8 cellular contexts compared by ENCODE assay signal in the genomic region with DNA sequence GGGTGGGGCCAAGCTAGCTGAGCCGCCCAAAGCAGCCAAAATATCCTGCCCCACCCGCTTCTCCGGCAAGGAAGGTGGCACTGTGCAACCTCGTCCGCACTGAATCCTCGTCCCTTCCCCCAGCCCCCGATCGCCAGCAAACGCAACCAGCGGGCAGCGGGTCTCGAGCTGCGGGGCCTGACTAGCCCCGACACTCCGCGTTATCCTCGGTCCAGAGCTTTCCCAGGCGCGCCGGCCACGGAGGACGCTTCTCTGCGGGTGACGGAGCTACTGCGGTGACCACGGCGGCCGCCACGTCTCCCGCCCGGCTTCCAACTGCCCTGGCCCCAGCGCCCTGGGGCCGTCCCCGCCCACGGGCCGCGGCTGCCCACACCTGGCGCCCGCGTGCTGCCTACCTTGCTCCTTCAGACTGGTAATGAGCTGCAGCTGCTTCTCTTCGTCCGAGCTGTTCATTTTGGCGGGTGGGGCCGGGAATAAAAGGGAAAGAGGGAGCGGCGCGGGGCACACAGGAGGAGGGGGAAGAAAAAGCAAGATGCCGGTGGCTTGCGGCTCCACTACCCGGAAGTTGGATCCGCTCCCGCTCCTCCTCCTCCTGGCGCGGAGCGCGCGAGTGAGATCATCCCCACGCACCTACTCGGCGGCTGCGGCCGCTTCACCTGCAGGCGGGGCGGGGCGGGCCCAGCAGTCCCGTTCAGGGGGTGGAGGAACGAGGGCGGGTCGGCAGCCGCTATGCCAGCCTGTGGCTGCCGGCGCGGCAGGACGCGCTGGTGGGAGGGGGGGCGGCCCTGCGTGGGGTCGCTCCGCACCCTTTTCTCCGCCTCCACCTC. TPM values are rescaled to one million over a fixed set of nuclear protein-coding genes. Genes with fewer than 3 reads are reported as not detected.
DNase-seq lines count a peak whose midpoint lies in the region; ATAC-seq and TF ChIP-seq lines count a peak whose summit lies in the region.

A gene with protein sequence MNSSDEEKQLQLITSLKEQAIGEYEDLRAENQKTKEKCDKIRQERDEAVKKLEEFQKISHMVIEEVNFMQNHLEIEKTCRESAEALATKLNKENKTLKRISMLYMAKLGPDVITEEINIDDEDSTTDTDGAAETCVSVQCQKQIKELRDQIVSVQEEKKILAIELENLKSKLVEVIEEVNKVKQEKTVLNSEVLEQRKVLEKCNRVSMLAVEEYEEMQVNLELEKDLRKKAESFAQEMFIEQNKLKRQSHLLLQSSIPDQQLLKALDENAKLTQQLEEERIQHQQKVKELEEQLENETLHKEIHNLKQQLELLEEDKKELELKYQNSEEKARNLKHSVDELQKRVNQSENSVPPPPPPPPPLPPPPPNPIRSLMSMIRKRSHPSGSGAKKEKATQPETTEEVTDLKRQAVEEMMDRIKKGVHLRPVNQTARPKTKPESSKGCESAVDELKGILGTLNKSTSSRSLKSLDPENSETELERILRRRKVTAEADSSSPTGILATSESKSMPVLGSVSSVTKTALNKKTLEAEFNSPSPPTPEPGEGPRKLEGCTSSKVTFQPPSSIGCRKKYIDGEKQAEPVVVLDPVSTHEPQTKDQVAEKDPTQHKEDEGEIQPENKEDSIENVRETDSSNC (minus strand): TSS at position 561 of the 827 bp plus-strand sequence. CDS start 108 bp downstream, at position 453.

- H3K27ac ChIP-seq in tibial artery = peak within 1 kb of the TSS; percentile 58 to 66

- peak; percentile 56 for DNase-seq in AG08395 (ENCODE audit: low spot score)
- peak; percentile 53 to 89 for DNase-seq in NCI-H526 (lab: John Stamatoyannopoulos, UW)
- peak; percentile 24 for DNase-seq in activated T-cell treated with anti-CD3 and anti-CD28 coated beads, Interleukin-2, amount 50 U/mL, for 1 hour
- DNase-seq in fibroblast of the aortic adventitia (ENCODE audit: low read depth) = peak; percentile 25
- DNase-seq in naive B cell = no peak
- DNase-seq in tibial artery = peak; percentile 49 to 81

- peak within 1 kb of the TSS in 7 of 8 donors; percentile 42 to 72 (median 65) for H3K4me3 Mint-ChIP-seq in naive B cell

- peaks cover 0 to 7% (median 3%) of the 10 kb centered on the region in 7 donors for H3K9me3 Mint-ChIP-seq in naive B cell

- peaks cover 0 to 13% (median 5%) of the 10 kb centered on the region in 4 donors for H3K4me1 ChIP-seq in tibial artery

- intact Hi-C loops in tibial artery (cut with DNase I; ENCODE audit: low total_unique reads) = no loop called here

- no peaks in the 10 kb centered on the region for H3K36me3 ChIP-seq in tibial artery

- H3K27me3 Mint-ChIP-seq in naive B cell = peaks cover 41 to 55% (median 42%) of the 10 kb centered on the region in 3 donors

- TF ChIP-seq CTCF in fibroblast of the aortic adventitia (IDR thresholded peaks at IDR 0.05; ENCODE audit: insufficient read depth, low read length) (no peak), tibial artery (IDR thresholded peaks at IDR 0.05) (no peak)

- ATAC-seq in GM18870 (IDR thresholded peaks at IDR 0.05; ENCODE audit: unreplicated experiment) (peak; percentile 41), HG03354 (IDR thresholded peaks at IDR 0.05; ENCODE audit: poor library complexity, severe bottlenecking, unreplicated experiment) (peak; percentile 62), naive B cell (ENCODE audit: low read depth in 2 of 2) (peak; percentile 30 to 32)

- H3K27me3 ChIP-seq in tibial artery = no peaks in the 10 kb centered on the region

- peak within 1 kb of the TSS in 1 of 6 donors; percentile 43 for H3K27ac Mint-ChIP-seq in naive B cell

- no peaks in the 10 kb centered on the region for H3K9me3 ChIP-seq in tibial artery

- peaks cover 0 to 10% (median 0%) of the 10 kb centered on the region in 3 donors for H3K4me1 Mint-ChIP-seq in naive B cell

- peak within 1 kb of the TSS; percentile 76 for H3K4me3 ChIP-seq in fibroblast of the aortic adventitia (ENCODE audit: low read depth, low read length)
- H3K4me3 ChIP-seq in tibial artery = peak within 1 kb of the TSS; percentile 73 to 79

- H3K36me3 Mint-ChIP-seq in naive B cell = no peaks in the 10 kb centered on the region

RNA-seq across cellular contexts. Expression of the gene that starts here (rescaled TPM):
- 4.2 and 9.2 TPM in 2 replicates for total RNA-seq in fibroblast of the aortic adventitia (ENCODE audit: low replicate concordance)
- not detected for polyA plus RNA-seq in naive B cell (ENCODE audit: low read depth in 6 of 6)

Comparison
In these comparisons a context has a peak if more than half of its experiments do, and no peak if none do; other contexts are left out.
1. Peak in ATAC-seq in naive B cell; RNA of the gene not detected or under 1 TPM.